ENCODE assay signal across 21 cellular contexts in genomic region chr12:132295101-132295526, GRCh38. TPM values are rescaled to one million over a fixed set of nuclear protein-coding genes. Genes with fewer than 3 reads are reported as not detected.
A peak's percentile ranks its signal among the peaks of the same experiment; 100 is the strongest.
DNase-seq lines count a peak whose midpoint lies in the region; ATAC-seq, FAIRE-seq and TF ChIP-seq lines count a peak whose summit lies in the region.
"Had no signal": no experiment of that assay in that cellular context is flagged by ENCODE, and none has a peak within 500 bp of the region (broad histone marks: within the 10 kb centered on the region; RNA-seq: fewer than 3 reads in every experiment).

No MANE protein-coding gene starts in this region.

- no peaks in the 10 kb centered on the region for H3K36me3 Mint-ChIP-seq in T-helper 17 cell (ENCODE audit: low read depth)
- H3K36me3 Mint-ChIP-seq: CD4-positive, alpha-beta memory T cell had no signal

- H4K20me1 ChIP-seq in K562 (replicated peaks; ENCODE audit: control insufficient read depth, insufficient read depth, low read length) (no peaks in the 10 kb centered on the region), HepG2 (ENCODE audit: insufficient read depth, low read length) (no peaks in the 10 kb centered on the region)

- CTCF ChIA-PET in HEK293 (lab: Yijun Ruan, JAX), result no interaction called here
- CTCF ChIA-PET in K562 (lab: Yijun Ruan, JAX; ENCODE audit: low intra/inter-chr PET ratio), result no interaction called here
- CTCF ChIA-PET in HepG2 (lab: Yijun Ruan, JAX; ENCODE audit: low intra/inter-chr PET ratio, low total read pairs), result no interaction called here

- H3K36me3 ChIP-seq in HEK293 (ENCODE audit: control insufficient read depth in 2 of 2, insufficient read depth in 1 of 2, low read length in 2 of 2), result no peaks in the 10 kb centered on the region
- H3K36me3 ChIP-seq in K562 (ENCODE audit: control insufficient read depth, insufficient read depth, low read length), result no peaks in the 10 kb centered on the region
- H3K36me3 ChIP-seq in HepG2 (replicated peaks in 1 of 2; ENCODE audit: control insufficient read depth in 1 of 2, insufficient read depth in 2 of 2, low read length in 2 of 2), result no peaks in the 10 kb centered on the region
- no peaks in the 10 kb centered on the region for H3K36me3 ChIP-seq in spleen
- H3K36me3 ChIP-seq: BE2C had no signal

- H3K9me3 ChIP-seq in HEK293 (ENCODE audit: control insufficient read depth, insufficient read depth, low read depth, low read length) (no peaks in the 10 kb centered on the region), K562 (replicated peaks; ENCODE audit: control insufficient read depth, insufficient read depth, low read depth, low read length) (no peaks in the 10 kb centered on the region; the same call in 1 of the 2 replicates), HepG2 (ENCODE audit: low read length) (no peaks in the 10 kb centered on the region), spleen (no peaks in the 10 kb centered on the region), T-helper 17 cell (ENCODE audit: control insufficient read depth, low read length, poor library complexity, severe bottlenecking) (no peaks in the 10 kb centered on the region)
- H3K9me3 ChIP-seq: BE2C had no signal

- DNase-seq in K562 (ENCODE audit: extremely low read depth in 1 of 4, low spot score in 3 of 4) (no peak), HepG2 (ENCODE audit: low spot score) (no peak), spleen (peak; percentile 54), GM12892 (ENCODE audit: insufficient read length) (no peak), T-helper 17 cell (no peak)
- no peak for DNase-seq in activated CD4-positive, CD25-positive, alpha-beta regulatory T cell treated with anti-CD3 and anti-CD28 coated beads, Interleukin-2, amount 50 U/mL, for 72 hours
- DNase-seq: BE2C; CD4-positive, alpha-beta memory T cell; DMS153; DMS79 treated with DMSO at 0.1 percent for 48 hours; EL; GDM1; HCEC 1CT; IMR-90 had no signal

- no peaks in the 10 kb centered on the region for H3K4me1 ChIP-seq in HEK293 (ENCODE audit: control insufficient read depth, insufficient read depth, low read length)
- H3K4me1 ChIP-seq in K562 (replicated peaks in 1 of 2; ENCODE audit: control insufficient read depth in 2 of 2, insufficient read depth in 2 of 2, low read length in 2 of 2), result peaks cover 0 to 6% of the 10 kb centered on the region in 2 experiments; a peak in 1 of 5 replicates
- H3K4me1 ChIP-seq in HepG2 (ENCODE audit: insufficient read depth, low read length), result no peaks in the 10 kb centered on the region
- H3K4me1 ChIP-seq in spleen, result no peaks in the 10 kb centered on the region
- H3K4me1 ChIP-seq: A549, BE2C had no signal

- no peak for ATAC-seq in K562
- ATAC-seq in HepG2, result no peak
- no peak for ATAC-seq in T-helper 17 cell
- ATAC-seq: A549 had no signal

- intact Hi-C loops in K562 (cut with micrococcal nuclease) (no loop called here), HepG2 (cut with micrococcal nuclease; ENCODE audit: unreplicated experiment) (no loop called here), spleen (cut with DNase I; ENCODE audit: low total_unique reads) (no loop called here)

- H3K27me3 Mint-ChIP-seq in T-helper 17 cell, result no peaks in the 10 kb centered on the region

- H3K4me3 ChIP-seq in HEK293 (ENCODE audit: low read depth, low read length) (no peak overlapping the region), K562 (no peak overlapping the region), HepG2 (replicated peaks in 1 of 3; ENCODE audit: insufficient read depth in 1 of 3, low read depth in 2 of 3, low read length in 3 of 3) (no peak overlapping the region), spleen (no peak overlapping the region)
- H3K4me3 ChIP-seq: A549 had no signal

- WGBS in K562 (ENCODE audit: insufficient coverage, low coverage, missing lambda C conversion rate), result 3% methylated on average over 10 of the region's 18 CpGs
- WGBS in HepG2 (ENCODE audit: low lambda C conversion rate), result 20% methylated on average over 9 of the region's 18 CpGs
- 86 to 93% (median 91%) methylated on average over 8 to 18 of the region's 18 CpGs for WGBS in spleen, 5 donors

- FAIRE-seq in K562 (lab: Jason Lieb, UNC), result no peak
- no peak for FAIRE-seq in HepG2 (lab: Jason Lieb, UNC)
- no peak for FAIRE-seq in GM12892 (lab: Jason Lieb, UNC)
- FAIRE-seq: A549, D721Med, H1 had no signal

- H3K4me1 Mint-ChIP-seq in T-helper 17 cell, result peaks cover 2% of the 10 kb centered on the region
- H3K4me1 Mint-ChIP-seq: CD4-positive, alpha-beta memory T cell had no signal

- in situ Hi-C loops in K562 (cut with MboI) (no loop called here), HepG2 (cut with HindIII; ENCODE audit: extremely low pct_ligation_motif_present, low pct_unique_long_range_greater_than_20kb) (no loop called here)

- no peak overlapping the region for H3K4me3 Mint-ChIP-seq in T-helper 17 cell
- H3K4me3 Mint-ChIP-seq: CD4-positive, alpha-beta memory T cell had no signal

- TF ChIP-seq CTCF in HEK293 (tag by site-specific recombination; IDR thresholded peaks at IDR 0.05) (no peak), K562 (IDR thresholded peaks at IDR 0.05 in 2 of 3, conservative IDR thresholded peaks at IDR 0.05 in 1 of 3; ENCODE audit: insufficient read depth in 2 of 3, low read depth in 1 of 3, low read length in 3 of 3) (no peak), HepG2 (CRISPR knock-in tag; IDR thresholded peaks at IDR 0.05) (no peak), spleen (IDR thresholded peaks at IDR 0.05 in 8 of 11, conservative IDR thresholded peaks at IDR 0.05 in 3 of 11) (no peak)

- H3K27me3 ChIP-seq in K562 (ENCODE audit: control insufficient read depth in 2 of 2, insufficient read depth in 2 of 2, low read length in 2 of 2) (peaks cover 0 to 34% of the 10 kb centered on the region in 2 experiments; a peak in 2 of 5 replicates), HepG2 (ENCODE audit: control insufficient read depth in 1 of 2, insufficient read depth in 2 of 2, low read length in 2 of 2) (peaks cover 1 to 55% of the 10 kb centered on the region in 2 experiments; a peak in 4 of 5 replicates), spleen (replicated peaks in 1 of 7) (peaks cover 0 to 38% (median 17%) of the 10 kb centered on the region in 7 donors)

- H2AFZ ChIP-seq in K562 (ENCODE audit: low read depth, low read length), result no peak overlapping the region
- H2AFZ ChIP-seq in HepG2 (ENCODE audit: low read length), result no peak overlapping the region

- no peak overlapping the region for H3K27ac Mint-ChIP-seq in T-helper 17 cell

- no TSS peak for BruUV-seq in K562 (replicated peaks; lab: Mats Ljungman, UMichigan)
- no TSS peak for BruUV-seq in HepG2 (replicated peaks; lab: Mats Ljungman, UMichigan)

- H3K27ac ChIP-seq in HEK293 (ENCODE audit: extremely low read depth, low read depth, low read length) (no peak overlapping the region), K562 (ENCODE audit: extremely low read depth, low read depth, low read length) (no peak overlapping the region), HepG2 (ENCODE audit: extremely low read length, insufficient read depth, low read length) (no peak overlapping the region), spleen (no peak overlapping the region)
- H3K27ac ChIP-seq: A549, C4-2B, HL-60 had no signal

- TF ChIP-seq EP300 in K562 (IDR thresholded peaks at IDR 0.05; ENCODE audit: low read length) (no peak), HepG2 (IDR thresholded peaks at IDR 0.05; ENCODE audit: low read depth in 2 of 2, low read length in 2 of 2) (no peak), HepG2 (CRISPR knock-in tag; IDR thresholded peaks at IDR 0.05; ENCODE audit: borderline replicate concordance) (no peak)

- H3K79me2 ChIP-seq in K562 (ENCODE audit: control insufficient read depth, insufficient read depth, low read length) (no peaks in the 10 kb centered on the region), HepG2 (ENCODE audit: insufficient read depth, low read length) (no peaks in the 10 kb centered on the region)

- POLR2A ChIA-PET in HEK293 (lab: Yijun Ruan, JAX), result no interaction called here
- POLR2A ChIA-PET in K562 (lab: Yijun Ruan, JAX), result no interaction called here
- POLR2A ChIA-PET in HepG2 (lab: Yijun Ruan, JAX), result no interaction called here

- TF ChIP-seq POLR2A in K562 (conservative IDR thresholded peaks at IDR 0.05) (no peak), HepG2 (IDR thresholded peaks at IDR 0.05; ENCODE audit: insufficient read depth in 1 of 2, low read depth in 2 of 2, low read length in 2 of 2) (no peak), spleen (IDR thresholded peaks at IDR 0.05) (no peak), GM12892 (IDR thresholded peaks at IDR 0.05; ENCODE audit: low read depth, low read length) (no peak)

- TF ChIP-seq RAD21 in K562 (CRISPR knock-in tag; conservative IDR thresholded peaks at IDR 0.05 in 1 of 2, IDR thresholded peaks at IDR 0.05 in 1 of 2), result no peak
- no peak for TF ChIP-seq RAD21 in HepG2 (CRISPR knock-in tag; IDR thresholded peaks at IDR 0.05)

- H3K9me1 ChIP-seq in K562 (ENCODE audit: control insufficient read depth, insufficient read depth, low read length), result no peaks in the 10 kb centered on the region

- H3K4me2 ChIP-seq in K562 (ENCODE audit: insufficient read depth, low read length) (no peak overlapping the region), HepG2 (ENCODE audit: low read depth, low read length) (no peak overlapping the region)
- H3K4me2 ChIP-seq: A549 had no signal

- H3K9ac ChIP-seq in K562 (ENCODE audit: insufficient read depth in 1 of 2, low read depth in 2 of 2, low read length in 2 of 2) (no peak overlapping the region), HepG2 (ENCODE audit: insufficient read depth, low read depth, low read length) (no peak overlapping the region)

RNA-seq across cellular contexts. Expression of gene GALNT9, which starts 34.3 kb away (rescaled TPM):
- total RNA-seq in K562 (2011; cell fraction: chromatin; rRNA removed; ENCODE audit: low replicate concordance), result not detected in 2 replicates
- total RNA-seq in K562 (2011; cell fraction: nucleolus; rRNA removed), result not detected in 2 replicates
- not detected in 2 replicates for total RNA-seq in K562 (2011; cell fraction: nucleoplasm; rRNA removed)
- total RNA-seq in K562 (2014; rRNA removed) (not detected in 2 replicates), K562 (2014; rRNA removed; fragmentation: Illumina TruSeq; extraction: Trizol) (not detected in 2 replicates), K562 (2015; rRNA removed; fragmentation: Illumina TruSeq; extraction: Trizol) (not detected in 2 replicates), K562 (2021) (not detected in 2 replicates), HepG2 (2016; rRNA removed; fragmentation: Illumina TruSeq; extraction: Trizol) (0.04 TPM in 1 of 2 replicates, not detected in the other), spleen (1 to 10 TPM in 5 of 7 donors, under 1 TPM in 2; 0.52 to 2.4 (median 1.4) TPM), T-helper 17 cell (not detected)
- polyA plus RNA-seq in K562 (2011; rRNA removed) (not detected in 2 replicates), K562 (2014; fragmentation: Illumina TruSeq; extraction: Trizol) (not detected in 2 replicates), K562 (2014; fragmentation: Nextera tagmentation; extraction: Ambion mirVana) (not detected), K562 (2014; rRNA removed) (not detected in 2 replicates), HepG2 (2011; rRNA removed) (not detected in 2 replicates), spleen (under 1 TPM; 0.20 to 0.51 (median 0.30) TPM)
- polyA plus RNA-seq in K562 (2011; cell fraction: cytosol; rRNA removed), result not detected in 2 replicates
- not detected in 2 replicates for polyA plus RNA-seq in K562 (2011; cell fraction: nucleus; rRNA removed)
- polyA plus RNA-seq in K562 (2012), result 0.21 TPM in 1 of 2 replicates, not detected in the other
- not detected in 2 replicates for polyA minus RNA-seq in K562 (2011; rRNA and poly(A)+ RNA removed)
- polyA minus RNA-seq in K562 (2011; cell fraction: cytosol; rRNA and poly(A)+ RNA removed), result not detected in 2 replicates
- not detected in 2 replicates for polyA minus RNA-seq in K562 (2011; cell fraction: nucleus; rRNA and poly(A)+ RNA removed)
- not detected in 2 replicates for total RNA-seq in HepG2 (2016; cell fraction: cytosol; rRNA removed; fragmentation: Illumina TruSeq; extraction: Trizol; ENCODE audit: low read depth)
- not detected in 2 replicates for total RNA-seq in HepG2 (2016; cell fraction: insoluble cytoplasmic fraction; rRNA removed; fragmentation: Illumina TruSeq; extraction: Trizol)
- 0.09 TPM in 1 of 2 replicates, not detected in the other for total RNA-seq in HepG2 (2016; cell fraction: membrane; rRNA removed; fragmentation: Illumina TruSeq; extraction: Trizol)
- not detected in 2 replicates for total RNA-seq in HepG2 (2016; cell fraction: nucleus; rRNA removed; fragmentation: Illumina TruSeq; extraction: Trizol)
- polyA plus RNA-seq in HepG2 (2011; cell fraction: cytosol; rRNA removed), result not detected in 2 replicates
- polyA plus RNA-seq in HepG2 (2011; cell fraction: nucleus; rRNA removed), result not detected in 2 replicates
- not detected in 2 replicates for polyA plus RNA-seq in HepG2 (2012)
- polyA plus RNA-seq in HepG2 (2016; cell fraction: cytosol; fragmentation: Illumina TruSeq; extraction: Trizol; ENCODE audit: low read depth), result not detected in 2 replicates
- not detected in 2 replicates for polyA plus RNA-seq in HepG2 (2016; cell fraction: insoluble cytoplasmic fraction; fragmentation: Illumina TruSeq; extraction: Trizol; ENCODE audit: low read depth)
- polyA plus RNA-seq in HepG2 (2016; cell fraction: membrane; fragmentation: Illumina TruSeq; extraction: Trizol; ENCODE audit: low read depth), result not detected in 2 replicates
- polyA plus RNA-seq in HepG2 (2016; cell fraction: nucleus; fragmentation: Illumina TruSeq; extraction: Trizol; ENCODE audit: insufficient read depth, low read depth), result not detected in 2 replicates
- polyA minus RNA-seq in HepG2 (2011; rRNA and poly(A)+ RNA removed; ENCODE audit: low replicate concordance), result 10.1 TPM in 1 of 2 replicates, not detected in the other
- polyA minus RNA-seq in HepG2 (2011; cell fraction: cytosol; rRNA and poly(A)+ RNA removed), result not detected in 2 replicates
- not detected in 2 replicates for polyA minus RNA-seq in HepG2 (2011; cell fraction: nucleus; rRNA and poly(A)+ RNA removed)
- not detected for polyA plus RNA-seq in GM12892 (2012; ENCODE audit: missing spikeins)
- total RNA-seq: CD4-positive, alpha-beta memory T cell had no signal
- polyA plus RNA-seq: AG04450 had no signal
